ENCODE assay signal across 8 cellular contexts in the genomic region with DNA sequence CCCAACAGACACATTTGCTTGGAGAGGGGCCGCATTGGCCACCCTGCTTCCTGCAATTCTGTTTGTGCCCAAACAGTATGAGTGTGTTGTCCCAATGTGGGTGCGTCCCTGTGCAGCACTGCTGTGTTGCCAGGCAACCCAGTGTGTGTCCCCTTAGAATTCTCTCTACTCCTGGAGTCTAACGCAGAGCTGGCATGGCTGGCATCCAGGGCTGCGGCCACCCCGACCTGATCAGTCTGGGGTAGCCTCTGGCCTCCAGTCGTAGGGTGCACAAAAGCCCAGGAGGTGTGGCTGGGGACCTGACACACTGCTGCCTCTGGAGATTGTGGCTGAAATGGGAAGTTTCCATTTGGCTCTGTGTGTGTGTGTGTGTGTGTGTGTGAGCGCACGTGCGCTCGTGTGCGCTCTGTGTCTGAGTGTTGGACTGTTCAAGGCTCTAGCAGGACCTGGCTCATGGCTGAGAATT. TPM values are rescaled to one million over a fixed set of nuclear protein-coding genes. Genes with fewer than 3 reads are reported as not detected.
A peak's percentile ranks its signal among the peaks of the same experiment; 100 is the strongest.
DNase-seq lines count a peak whose midpoint lies in the region; ATAC-seq, FAIRE-seq and TF ChIP-seq lines count a peak whose summit lies in the region.

No MANE protein-coding gene starts in this region.

- H4K20me1 ChIP-seq in BLaER1 (no peaks in the 10 kb centered on the region), PC-3 (ENCODE audit: low read length) (no peaks in the 10 kb centered on the region), endothelial cell of umbilical vein (replicated peaks; ENCODE audit: control insufficient read depth, extremely low read depth, insufficient read depth, low read length) (no peaks in the 10 kb centered on the region)

- peaks cover 27% of the 10 kb centered on the region for H3K4me1 Mint-ChIP-seq in nephron
- peaks cover 24% of the 10 kb centered on the region for H3K4me1 Mint-ChIP-seq in CD14-positive monocyte

- no peaks in the 10 kb centered on the region for H3K9me1 ChIP-seq in endothelial cell of umbilical vein (replicated peaks; ENCODE audit: control insufficient read depth, extremely low read depth, insufficient read depth, low read length)

- no peaks in the 10 kb centered on the region for H3K9me3 ChIP-seq in BLaER1
- H3K9me3 ChIP-seq in PC-3 (ENCODE audit: low read length) = no peaks in the 10 kb centered on the region
- no peaks in the 10 kb centered on the region for H3K9me3 ChIP-seq in endothelial cell of umbilical vein (replicated peaks; ENCODE audit: control insufficient read depth, insufficient read depth, low read length)

- H3K79me2 ChIP-seq in PC-3 (ENCODE audit: low read length) (no peaks in the 10 kb centered on the region), endothelial cell of umbilical vein (ENCODE audit: control insufficient read depth, insufficient read depth, low read length) (no peaks in the 10 kb centered on the region)

- H3K4me3 Mint-ChIP-seq in nephron = no peak overlapping the region
- H3K4me3 Mint-ChIP-seq in CD14-positive monocyte = peak overlapping the region in 1 of 2 donors; percentile 46

- H3K9me2 ChIP-seq in PC-3 (replicated peaks; ENCODE audit: low read length) = no peaks in the 10 kb centered on the region

- no peaks in the 10 kb centered on the region for H3K36me3 Mint-ChIP-seq in nephron (ENCODE audit: low read depth)
- no peaks in the 10 kb centered on the region for H3K36me3 Mint-ChIP-seq in CD14-positive monocyte

- H2AFZ ChIP-seq in PC-3 (ENCODE audit: low read length) = no peak overlapping the region
- peak overlapping the region; percentile 16 for H2AFZ ChIP-seq in endothelial cell of umbilical vein (ENCODE audit: low read depth, low read length)

- CTCF ChIA-PET in PC-3 (lab: Charles Lee) = no interaction called here
- CTCF ChIA-PET in endothelial cell of umbilical vein (lab: Charles Lee) = interaction anchor here (0.8 to 5.6 kb wide), 3 partner anchors 28 to 39 kb away, joined by 3 to 30 read pairs (median 10); no protein-coding TSS in a partner anchor

- H3K27ac Mint-ChIP-seq in nephron = peak overlapping the region; percentile 31 to 84 (median 61)
- peak overlapping the region in 3 of 7 donors; percentile 20 to 32 (median 23) for H3K27ac Mint-ChIP-seq in CD14-positive monocyte

- intact Hi-C loops in PC-3 (cut with micrococcal nuclease) = no loop called here
- intact Hi-C loops in endothelial cell of umbilical vein (cut with micrococcal nuclease) = no loop called here
- intact Hi-C loops in CD14-positive monocyte (cut with micrococcal nuclease) = no loop called here

- H3K9ac ChIP-seq in BLaER1 = peak overlapping the region; percentile 28; the same call in 1 of the 2 replicates
- H3K9ac ChIP-seq in PC-3 (ENCODE audit: low read length) = no peak overlapping the region
- H3K9ac ChIP-seq in endothelial cell of umbilical vein (replicated peaks; ENCODE audit: extremely low read depth, insufficient read depth, low read length) = no peak overlapping the region

- POLR2A ChIA-PET in PC-3 (lab: Charles Lee; ENCODE audit: unreplicated experiment) (no interaction called here), endothelial cell of umbilical vein (lab: Charles Lee) (no interaction called here)

- FAIRE-seq in endothelial cell of umbilical vein (lab: Jason Lieb, UNC) = no peak

- DNase-seq in PC-3 (peak; percentile 21), endothelial cell of umbilical vein (ENCODE audit: low read depth, low spot score) (peak; percentile 35), SHP77 (lab: John Stamatoyannopoulos, UW) (no peak), iPS-NIHi7 (ENCODE audit: extremely low spot score) (no peak), ecto neural progenitor cell (ENCODE audit: low spot score) (no peak), CD14-positive monocyte (ENCODE audit: low spot score) (no peak)

- TF ChIP-seq CTCF in PC-3 (conservative IDR thresholded peaks at IDR 0.05; ENCODE audit: low read depth, low read length) (no peak), endothelial cell of umbilical vein (IDR thresholded peaks at IDR 0.05; ENCODE audit: extremely low read depth in 1 of 2, insufficient read depth in 1 of 2, low read depth in 1 of 2, low read length in 2 of 2) (no peak), nephron (IDR thresholded peaks at IDR 0.05; ENCODE audit: unreplicated experiment in 3 of 3) (no peak), CD14-positive monocyte (IDR thresholded peaks at IDR 0.05) (no peak)

- ATAC-seq in PC-3 = no peak

- dilution Hi-C loops in endothelial cell of umbilical vein (cut with MboI; ENCODE audit: extremely low pct_ligation_motif_present, low sequenced_read_pairs) = no loop called here

- H3K36me3 ChIP-seq in BLaER1 (no peaks in the 10 kb centered on the region), PC-3 (ENCODE audit: low read depth, low read length) (no peaks in the 10 kb centered on the region), endothelial cell of umbilical vein (ENCODE audit: control insufficient read depth in 2 of 2, extremely low read depth in 1 of 2, insufficient read depth in 2 of 2, low read length in 2 of 2) (no peaks in the 10 kb centered on the region)

- H3K27ac ChIP-seq in BLaER1 (peak overlapping the region; percentile 89), PC-3 (ENCODE audit: low read length) (no peak overlapping the region), endothelial cell of umbilical vein (ENCODE audit: insufficient read depth, low read depth, low read length) (no peak overlapping the region)

- BruUV-seq in PC-3 (replicated peaks; lab: Mats Ljungman, UMichigan) (no TSS peak), endothelial cell of umbilical vein (replicated peaks; lab: Mats Ljungman, UMichigan) (no TSS peak)

- H3K9me3 Mint-ChIP-seq in nephron (no peaks in the 10 kb centered on the region), CD14-positive monocyte (peaks cover 0 to 2% (median 0%) of the 10 kb centered on the region in 7 donors)

- no peak for TF ChIP-seq POLR2A in endothelial cell of umbilical vein (IDR thresholded peaks at IDR 0.05; ENCODE audit: low read depth, low read length)

- no peaks in the 10 kb centered on the region for H3F3A ChIP-seq in PC-3 (ENCODE audit: low read length, unreplicated experiment)

- H3K27me3 Mint-ChIP-seq in nephron (ENCODE audit: low read depth) (peaks cover 9% of the 10 kb centered on the region), CD14-positive monocyte (ENCODE audit: low read depth in 3 of 3) (peaks cover 0 to 18% (median 4%) of the 10 kb centered on the region in 3 donors)

- H3K4me3 ChIP-seq in BLaER1 (no peak overlapping the region), PC-3 (ENCODE audit: low read length) (no peak overlapping the region), endothelial cell of umbilical vein (replicated peaks in 1 of 3; ENCODE audit: insufficient read depth in 1 of 3, low read depth in 1 of 3, low read length in 3 of 3) (no peak overlapping the region)

- H3K27me3 ChIP-seq in BLaER1 = no peaks in the 10 kb centered on the region
- H3K27me3 ChIP-seq in PC-3 (ENCODE audit: low read length) = no peaks in the 10 kb centered on the region
- no peaks in the 10 kb centered on the region for H3K27me3 ChIP-seq in endothelial cell of umbilical vein (ENCODE audit: control insufficient read depth in 2 of 2, insufficient read depth in 2 of 2, low read length in 2 of 2)

- H3K4me1 ChIP-seq in BLaER1 (peaks cover 82% of the 10 kb centered on the region), PC-3 (ENCODE audit: insufficient read depth, low read length) (peaks cover 17% of the 10 kb centered on the region), endothelial cell of umbilical vein (ENCODE audit: control insufficient read depth, extremely low read depth, insufficient read depth, low read length) (peaks cover 16% of the 10 kb centered on the region)

- H3K4me2 ChIP-seq in BLaER1 = peak overlapping the region; percentile 89
- H3K4me2 ChIP-seq in PC-3 (ENCODE audit: low read length) = no peak overlapping the region
- no peak overlapping the region for H3K4me2 ChIP-seq in endothelial cell of umbilical vein (ENCODE audit: insufficient read depth, low read length)

TF ChIP-seq in endothelial cell of umbilical vein, 7 proteins besides CTCF, POLR2A, EP300 and RAD21:
- TF ChIP-seq EZH2 (IDR thresholded peaks at IDR 0.05; ENCODE audit: borderline replicate concordance, low read depth, low read length, severe bottlenecking) (no peak), JUN (IDR thresholded peaks at IDR 0.05; ENCODE audit: borderline replicate concordance, insufficient read depth, insufficient read length, low read depth) (no peak), MYC (IDR thresholded peaks at IDR 0.05; ENCODE audit: low read depth, low read length) (no peak), POLR2AphosphoS5 (IDR thresholded peaks at IDR 0.05; ENCODE audit: insufficient read depth, low read depth, low read length) (no peak), FOS (IDR thresholded peaks at IDR 0.05; ENCODE audit: borderline replicate concordance, insufficient read depth, low read length) (no peak), GATA2 (IDR thresholded peaks at IDR 0.05; ENCODE audit: insufficient read depth, insufficient read length, low read depth, low read length) (no peak)
- TF ChIP-seq, protein P1, sequence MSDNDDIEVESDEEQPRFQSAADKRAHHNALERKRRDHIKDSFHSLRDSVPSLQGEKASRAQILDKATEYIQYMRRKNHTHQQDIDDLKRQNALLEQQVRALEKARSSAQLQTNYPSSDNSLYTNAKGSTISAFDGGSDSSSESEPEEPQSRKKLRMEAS (IDR thresholded peaks at IDR 0.05; ENCODE audit: insufficient read depth, insufficient read length) = no peak
TF ChIP-seq in endothelial cell of umbilical vein: peak in this region for 0.

RNA-seq across cellular contexts. Expression of a gene that starts 48.0 kb away (rescaled TPM):
- not detected in 2 replicates for total RNA-seq in PC-3 (2014; rRNA removed)
- total RNA-seq in endothelial cell of umbilical vein = not detected in 2 replicates
- polyA plus RNA-seq in endothelial cell of umbilical vein = not detected in 2 replicates
- not detected in 2 replicates for polyA plus RNA-seq in endothelial cell of umbilical vein (2011; cell fraction: cytosol; rRNA removed)
- not detected in 2 replicates for polyA plus RNA-seq in endothelial cell of umbilical vein (2011; cell fraction: nucleus; rRNA removed)
- not detected in 2 replicates for polyA plus RNA-seq in endothelial cell of umbilical vein (2012)
- polyA minus RNA-seq in endothelial cell of umbilical vein = not detected in 2 replicates
- not detected for polyA minus RNA-seq in endothelial cell of umbilical vein (2011; cell fraction: cytosol; rRNA and poly(A)+ RNA removed)
- not detected in 2 replicates for polyA minus RNA-seq in endothelial cell of umbilical vein (2011; cell fraction: nucleus; rRNA and poly(A)+ RNA removed)
- not detected for polyA plus RNA-seq in CD14-positive monocyte

Comparison
In these comparisons a context has a peak if more than half of its experiments do, and no peak if none do; other contexts are left out.
1. DNase-seq: peak in PC-3 (single experiment) and endothelial cell of umbilical vein (single experiment); none in SHP77 (0 of 2), iPS-NIHi7 (single experiment), ecto neural progenitor cell (single experiment) and CD14-positive monocyte (single experiment).